Comparison of ENCODE assay signal across 1 cellular context in genomic region chr19:39390460-39390758, GRCh38.
A peak's percentile ranks its signal among the peaks of the same experiment; 100 is the strongest.
TF ChIP-seq lines count a peak whose summit lies in the region.

No MANE protein-coding gene starts in this region.

TF ChIP-seq in K562, 482 proteins besides CTCF, POLR2A, EP300 and RAD21 (continued from another document):
- TF ChIP-seq CREB3L1 (IDR thresholded peaks at IDR 0.05; ENCODE audit: borderline replicate concordance, low read depth) = no peak
- TF ChIP-seq ZNF398 (CRISPR knock-in tag; IDR thresholded peaks at IDR 0.05) = no peak
- no peak for TF ChIP-seq SMAD3 (CRISPR knock-in tag; conservative IDR thresholded peaks at IDR 0.05)
- TF ChIP-seq ZNF551 (CRISPR knock-in tag; IDR thresholded peaks at IDR 0.05) = no peak
- no peak for TF ChIP-seq FIP1L1 (IDR thresholded peaks at IDR 0.05; ENCODE audit: low read depth, low read length, poor library complexity, severe bottlenecking)
- TF ChIP-seq ZZZ3 (IDR thresholded peaks at IDR 0.05) = no peak
- TF ChIP-seq MXD1 (CRISPR knock-in tag; IDR thresholded peaks at IDR 0.05; ENCODE audit: borderline replicate concordance, poor library complexity, severe bottlenecking) = no peak
- no peak for TF ChIP-seq E2F4 (CRISPR knock-in tag; IDR thresholded peaks at IDR 0.05; ENCODE audit: low read depth)
- 0 out of 2 replicates have a peak, but pooled peaks have one; percentile 25 for TF ChIP-seq RNF219 (CRISPR knock-in tag; IDR thresholded peaks at IDR 0.05)
- no peak for TF ChIP-seq ZNF644 (tag; IDR thresholded peaks at IDR 0.05; ENCODE audit: low read depth)
- no peak for TF ChIP-seq HES1 (IDR thresholded peaks at IDR 0.05; ENCODE audit: low read depth)
- no peak for TF ChIP-seq IRF2 (CRISPR knock-in tag; IDR thresholded peaks at IDR 0.05)
